Comparison of ENCODE assay signal across 8 cellular contexts in the genomic region with DNA sequence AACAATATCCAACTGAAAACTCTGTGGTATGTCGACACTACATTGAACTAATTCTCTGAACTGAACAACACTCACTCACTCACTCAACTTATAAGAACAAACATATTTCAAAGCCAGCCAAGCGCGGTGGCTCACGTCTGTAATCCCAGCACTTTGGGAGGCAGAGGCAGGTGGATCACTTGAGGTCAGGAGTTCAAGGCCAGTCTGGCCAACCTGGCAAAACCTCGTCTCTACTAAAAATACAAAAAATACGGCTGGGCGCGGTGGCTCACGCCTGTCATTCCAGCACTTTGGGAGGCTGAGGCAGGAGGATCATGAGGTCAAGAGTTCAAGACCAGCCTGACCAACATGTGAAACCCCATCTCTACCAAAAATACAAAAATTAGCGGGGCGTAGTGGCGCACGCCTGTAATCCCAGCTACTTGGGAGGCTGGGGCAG. TPM values are rescaled to one million over a fixed set of nuclear protein-coding genes. Genes with fewer than 3 reads are reported as not detected.
DNase-seq lines count a peak whose midpoint lies in the region; ATAC-seq, FAIRE-seq and TF ChIP-seq lines count a peak whose summit lies in the region.
"Not testable (repeated sequence)": the region's sequence is repeated elsewhere in the genome, so short reads cannot be mapped to it uniquely, and the experiment has no call there.

No MANE protein-coding gene starts in this region.

- not testable (repeated sequence) for DNase-seq in A549 (ENCODE audit: low read depth in 1 of 2, low spot score in 1 of 2); GM23338 (ENCODE audit: low spot score); ascending aorta (ENCODE audit: low spot score in 2 of 2); trophoblast cell; stomach

- intact Hi-C loops in ascending aorta (cut with DNase I); stomach (cut with DNase I; ENCODE audit: low total_unique reads): not testable (repeated sequence)

- not testable (repeated sequence) for H3K4me3 ChIP-seq in A549; GM23338; ascending aorta; gastroesophageal sphincter; liver (ENCODE audit: low read depth in 1 of 3, low read length in 3 of 3); trophoblast cell (ENCODE audit: low read depth, low read length); stomach

- POLR2A ChIA-PET in A549 (lab: Yijun Ruan, JAX): not testable (repeated sequence)

- H3K18ac ChIP-seq in trophoblast cell (ENCODE audit: low read length): not testable (repeated sequence)

- H3K4me3 Mint-ChIP-seq in GM23338: not testable (repeated sequence)

- not testable (repeated sequence) for H3K27me3 Mint-ChIP-seq in GM23338 (ENCODE audit: insufficient read depth, low read depth, poor library complexity)

- CTCF ChIA-PET in A549 (lab: Yijun Ruan, JAX): interaction anchor here (1.4 kb wide), 1 partner anchor 12 kb away, joined by 5 read pairs; no protein-coding TSS in a partner anchor

- not testable (repeated sequence) for H3K27me3 ChIP-seq in GM23338 (ENCODE audit: insufficient read depth); ascending aorta; gastroesophageal sphincter; liver (ENCODE audit: control insufficient read depth in 4 of 4, insufficient read depth in 4 of 4, low read length in 3 of 4); trophoblast cell (ENCODE audit: insufficient read depth, low read length); stomach

- not testable (repeated sequence) for TF ChIP-seq CTCF in A549 (IDR thresholded peaks at IDR 0.05); GM23338 (conservative IDR thresholded peaks at IDR 0.05; ENCODE audit: low read depth in 2 of 2); VCaP (conservative IDR thresholded peaks at IDR 0.05); ascending aorta (IDR thresholded peaks at IDR 0.05); gastroesophageal sphincter (IDR thresholded peaks at IDR 0.05); liver (IDR thresholded peaks at IDR 0.05; ENCODE audit: low read depth, low read length, missing input control); stomach (IDR thresholded peaks at IDR 0.05)

- H2AK5ac ChIP-seq in trophoblast cell (ENCODE audit: low read length): not testable (repeated sequence)

- H2BK120ac ChIP-seq in trophoblast cell (ENCODE audit: insufficient read depth, low read length, poor library complexity): not testable (repeated sequence)

- not testable (repeated sequence) for H3K36me3 ChIP-seq in GM23338 (ENCODE audit: insufficient read depth); liver (ENCODE audit: control insufficient read depth in 4 of 4, insufficient read depth in 3 of 4, low read depth in 1 of 4, low read length in 3 of 4); trophoblast cell (ENCODE audit: control insufficient read depth in 1 of 2, insufficient read depth in 2 of 2, low read length in 2 of 2)
- H3K36me3 ChIP-seq in ascending aorta (peaks cover 5 to 12% of the 10 kb centered on the region in 2 donors), gastroesophageal sphincter (peaks cover 0 to 12% of the 10 kb centered on the region in 2 donors), stomach (peaks cover 0 to 15% (median 12%) of the 10 kb centered on the region in 4 donors)

- WGBS in A549 (ENCODE audit: missing lambda C conversion rate): 86% methylated on average over 13 of the region's 13 CpGs
- WGBS in gastroesophageal sphincter (ENCODE audit: low coverage in 1 of 2), 2 donors: 73 to 82% methylated on average over 4 to 11 of the region's 13 CpGs
- 66% methylated on average over 13 of the region's 13 CpGs for whole genome bisulfite sequencing in liver
- no CpG with 5 or more reads among the region's 13 CpGs for WGBS in trophoblast cell (ENCODE audit: extremely low coverage, insufficient coverage, insufficient read length)
- 80 to 88% (median 87%) methylated on average over 13 of the region's 13 CpGs for WGBS in stomach, 5 donors

- H3K4ac ChIP-seq in trophoblast cell (ENCODE audit: low read depth, low read length): peak overlapping the region; percentile 8

- not testable (repeated sequence) for H3K9ac ChIP-seq in liver (ENCODE audit: low read depth in 1 of 2, low read length in 2 of 2); trophoblast cell (ENCODE audit: low read length)

- H2BK12ac ChIP-seq in trophoblast cell (ENCODE audit: low read length): not testable (repeated sequence)

- not testable (repeated sequence) for TF ChIP-seq RAD21 in A549 (conservative IDR thresholded peaks at IDR 0.05 in 1 of 2, IDR thresholded peaks at IDR 0.05 in 1 of 2); liver (IDR thresholded peaks at IDR 0.05)

- not testable (repeated sequence) for H2BK5ac ChIP-seq in trophoblast cell (ENCODE audit: low read depth, low read length, poor library complexity)

- H3K79me1 ChIP-seq in trophoblast cell (ENCODE audit: low read length): not testable (repeated sequence)

- not testable (repeated sequence) for H2AFZ ChIP-seq in GM23338; trophoblast cell (ENCODE audit: insufficient read depth, low read length, poor library complexity)

- peaks cover 14% of the 10 kb centered on the region; the same call in 2 of the 3 replicates for H3K36me3 Mint-ChIP-seq in GM23338 (ENCODE audit: low read depth)

- 0 out of 3 replicates have a peak overlapping the region, but pooled peaks have one; percentile 8 for H3K4me2 ChIP-seq in A549
- not testable (repeated sequence) for H3K4me2 ChIP-seq in GM23338; trophoblast cell (ENCODE audit: low read length)

- H3K79me2 ChIP-seq in GM23338 (replicated peaks; ENCODE audit: insufficient read depth): peaks cover 100% of the 10 kb centered on the region
- not testable (repeated sequence) for H3K79me2 ChIP-seq in trophoblast cell (ENCODE audit: control insufficient read depth, insufficient read depth, low read length, poor library complexity)

- not testable (repeated sequence) for TF ChIP-seq EP300 in A549 (IDR thresholded peaks at IDR 0.05); gastroesophageal sphincter (IDR thresholded peaks at IDR 0.05); stomach (IDR thresholded peaks at IDR 0.05)

- not testable (repeated sequence) for H3K9me3 ChIP-seq in A549; ascending aorta; gastroesophageal sphincter; liver (ENCODE audit: control insufficient read depth in 4 of 4, low read length in 3 of 4); trophoblast cell (ENCODE audit: insufficient read depth, low read depth, low read length); stomach

- not testable (repeated sequence) for H3K9me2 ChIP-seq in GM23338 (ENCODE audit: insufficient read depth)

- FAIRE-seq in A549 (lab: Jason Lieb, UNC): not testable (repeated sequence)

- H3K14ac ChIP-seq in trophoblast cell (ENCODE audit: low read length): not testable (repeated sequence)

- peaks cover 32% of the 10 kb centered on the region for H4K20me1 ChIP-seq in GM23338 (replicated peaks; ENCODE audit: insufficient read depth)

- H3K4me1 Mint-ChIP-seq in GM23338: peaks cover 52% of the 10 kb centered on the region

- H4K8ac ChIP-seq in trophoblast cell (ENCODE audit: low read depth, low read length): not testable (repeated sequence)

- peak overlapping the region; percentile 38; the same call in 1 of the 2 replicates for H3K27ac Mint-ChIP-seq in GM23338

- TF ChIP-seq POLR2A in A549 (IDR thresholded peaks at IDR 0.05; ENCODE audit: low read length); gastroesophageal sphincter (IDR thresholded peaks at IDR 0.05); stomach (IDR thresholded peaks at IDR 0.05): not testable (repeated sequence)

- peaks cover 67% of the 10 kb centered on the region for H3K4me1 ChIP-seq in A549
- H3K4me1 ChIP-seq in GM23338 (ENCODE audit: insufficient read depth): peaks cover 33% of the 10 kb centered on the region
- H3K4me1 ChIP-seq in ascending aorta: peaks cover 3 to 27% of the 10 kb centered on the region in 2 donors
- H3K4me1 ChIP-seq in gastroesophageal sphincter: peaks cover 12 to 80% (median 24%) of the 10 kb centered on the region in 3 donors
- peaks cover 2 to 27% (median 19%) of the 10 kb centered on the region in 4 donors for H3K4me1 ChIP-seq in liver (ENCODE audit: control insufficient read depth in 4 of 4, insufficient read depth in 4 of 4, low read length in 3 of 4)
- not testable (repeated sequence) for H3K4me1 ChIP-seq in trophoblast cell (ENCODE audit: control insufficient read depth in 1 of 2, insufficient read depth in 2 of 2, low read length in 2 of 2)
- H3K4me1 ChIP-seq in stomach: peaks cover 41 to 85% (median 72%) of the 10 kb centered on the region in 4 donors

- H3F3A ChIP-seq in GM23338 (replicated peaks; ENCODE audit: low read depth): not testable (repeated sequence)

- H3K9me3 Mint-ChIP-seq in GM23338: not testable (repeated sequence)

- H3K23ac ChIP-seq in trophoblast cell (ENCODE audit: low read length): not testable (repeated sequence)

- not testable (repeated sequence) for H4K12ac ChIP-seq in trophoblast cell (ENCODE audit: low read depth, low read length)

- not testable (repeated sequence) for ATAC-seq in A549, GM23338, gastroesophageal sphincter

- 0 out of 6 replicates have a peak overlapping the region, but pooled peaks of 1 of the 2 experiments have one; percentile 19 for H3K27ac ChIP-seq in A549
- H3K27ac ChIP-seq in GM23338 (ENCODE audit: low read depth); liver (ENCODE audit: low read depth in 1 of 2, low read length in 2 of 2); trophoblast cell (ENCODE audit: low read depth, low read length): not testable (repeated sequence)
- peak overlapping the region; percentile 36; the same call in 1 of the 2 replicates for H3K27ac ChIP-seq in VCaP
- H3K27ac ChIP-seq in ascending aorta: peak overlapping the region; percentile 54 to 88
- peak overlapping the region in 3 of 4 donors; percentile 7 to 59 (median 26) for H3K27ac ChIP-seq in gastroesophageal sphincter
- peak overlapping the region; percentile 74 to 84 (median 81) for H3K27ac ChIP-seq in stomach

- H4K91ac ChIP-seq in trophoblast cell (ENCODE audit: low read depth, low read length): not testable (repeated sequence)

RNA-seq across cellular contexts. Expression of gene NCOR1, which starts 13.6 kb away (rescaled TPM):
- polyA plus RNA-seq in A549 (2011; rRNA removed) (190 and 194 TPM in 2 replicates), A549 (2017; fragmentation: RNase III; extraction: RNeasy Plus Mini Kit Qiagen cat#74134 plus additional on column Dnase treatment) (60.8 to 65.5 TPM (median 65.5 TPM) in 3 replicates), GM23338 (2016; fragmentation: Nextera tagmentation; extraction: Ambion mirVana) (93.4 and 132 TPM in 2 replicates), liver (10 to 100 TPM; 23.6 to 84.9 TPM), stomach (100 to 1,000 TPM in 1 of 3 donors, 10 to 100 TPM in 2; 28.7 to 357 (median 80.1) TPM)
- polyA plus RNA-seq in A549 (2012; cell fraction: cytosol; rRNA removed): 71.3 and 73.9 TPM in 2 replicates
- 96.6 and 113 TPM in 2 replicates for polyA plus RNA-seq in A549 (2012; cell fraction: nucleus; rRNA removed)
- 421 and 515 TPM in 2 replicates for polyA minus RNA-seq in A549 (2011; rRNA and poly(A)+ RNA removed)
- total RNA-seq in GM23338 (2014; rRNA removed; shearing (Covaris generic)): 79.3 and 102 TPM in 2 replicates
- total RNA-seq in ascending aorta (81.0 TPM), gastroesophageal sphincter (100 to 1,000 TPM in 3 of 4 donors, 10 to 100 TPM in 1; 76.3 to 160 (median 108) TPM), liver (10 to 100 TPM; 69.0 to 94.8 TPM), stomach (100 to 1,000 TPM; 226 to 444 (median 280) TPM)
- polyA plus RNA-seq in trophoblast cell (2013): 44.9 and 45.3 TPM in 2 replicates

RNA-seq across cellular contexts. Expression of gene PIGL, which starts 15.3 kb away (rescaled TPM):
- polyA plus RNA-seq in A549 (2011; rRNA removed) (34.1 and 35.1 TPM in 2 replicates), A549 (2017; fragmentation: RNase III; extraction: RNeasy Plus Mini Kit Qiagen cat#74134 plus additional on column Dnase treatment) (25.5 to 28.6 TPM (median 27.5 TPM) in 3 replicates), GM23338 (2016; fragmentation: Nextera tagmentation; extraction: Ambion mirVana) (32.3 and 32.9 TPM in 2 replicates), liver (10 to 100 TPM in 1 of 2 donors, 1 to 10 TPM in 1; 6.7 to 19.6 TPM), stomach (10 to 100 TPM in 2 of 3 donors, 1 to 10 TPM in 1; 5.8 to 17.1 (median 10.4) TPM)
- polyA plus RNA-seq in A549 (2012; cell fraction: cytosol; rRNA removed): 23.0 and 25.9 TPM in 2 replicates
- polyA plus RNA-seq in A549 (2012; cell fraction: nucleus; rRNA removed): 80.6 and 105 TPM in 2 replicates
- 21.4 and 25.7 TPM in 2 replicates for polyA minus RNA-seq in A549 (2011; rRNA and poly(A)+ RNA removed)
- total RNA-seq in GM23338 (2014; rRNA removed; shearing (Covaris generic)): 47.3 and 70.1 TPM in 2 replicates
- total RNA-seq in ascending aorta (6.2 TPM), gastroesophageal sphincter (10 to 100 TPM in 3 of 4 donors, 1 to 10 TPM in 1; 5.6 to 73.0 (median 29.6) TPM), liver (10 to 100 TPM in 1 of 2 donors, 1 to 10 TPM in 1; 9.8 to 34.7 TPM), stomach (10 to 100 TPM; 32.4 to 72.3 (median 65.3) TPM)
- polyA plus RNA-seq in trophoblast cell (2013): 18.5 and 19.6 TPM in 2 replicates
